ENCODE assay signal across 14 cellular contexts in the genomic region with DNA sequence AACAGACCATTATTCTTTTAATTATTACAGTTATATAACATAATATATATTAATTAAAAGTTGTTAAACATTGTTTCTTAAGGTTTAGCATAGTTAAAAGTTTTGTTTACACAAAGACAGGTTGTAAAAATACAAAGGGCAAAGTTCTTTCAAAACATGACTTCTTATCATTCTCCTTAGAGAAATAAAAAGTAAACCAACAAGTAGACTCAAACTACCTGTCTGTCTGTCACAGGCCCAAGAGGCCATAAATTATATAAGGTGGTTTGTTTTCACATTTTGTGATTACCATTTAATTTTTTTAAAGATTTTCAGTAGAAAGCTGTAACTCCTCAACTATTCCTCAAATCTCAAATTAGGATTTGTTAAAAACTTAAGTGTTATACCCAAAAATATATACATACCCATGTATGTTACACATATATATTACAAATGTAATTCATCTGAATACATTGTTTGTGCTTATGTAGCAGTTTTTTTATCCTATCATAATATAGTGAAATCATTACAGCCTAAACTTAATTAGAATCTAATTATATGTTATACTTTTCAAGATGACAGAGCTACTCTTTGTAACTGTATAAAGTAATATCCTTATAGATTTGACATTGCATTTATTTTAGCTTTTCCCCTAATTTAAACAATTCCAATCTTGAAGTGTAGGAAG.
DNase-seq lines count a peak whose midpoint lies in the region; ATAC-seq, FAIRE-seq and TF ChIP-seq lines count a peak whose summit lies in the region.
"Had no signal": no experiment of that assay in that cellular context is flagged by ENCODE, and none has a peak within 500 bp of the region (broad histone marks: within the 10 kb centered on the region; RNA-seq: fewer than 3 reads in every experiment).

No MANE protein-coding gene starts in this region.

- H4K20me1 ChIP-seq in DOHH2 (ENCODE audit: control insufficient read depth, insufficient read depth, low read depth, low read length): no peaks in the 10 kb centered on the region

- TF ChIP-seq POLR2A in body of pancreas (IDR thresholded peaks at IDR 0.05): no peak

- H3K4me1 ChIP-seq in DOHH2 (ENCODE audit: control insufficient read depth, low read length) (peaks cover 100% of the 10 kb centered on the region), body of pancreas (peaks cover 36% of the 10 kb centered on the region), pancreas (peaks cover 19 to 34% (median 27%) of the 10 kb centered on the region in 3 donors)

- DNase-seq in LoVo (ENCODE audit: low spot score) (peak; percentile 51), body of pancreas (no peak), pancreas (no peak), GM19240 (ENCODE audit: insufficient read length, low spot score) (no peak)
- no peak for DNase-seq in activated naive CD4-positive, alpha-beta T cell (lab: John Stamatoyannopoulos, UW)
- DNase-seq: DMS 273 treated with DMSO at 0.1 percent for 48 hours, DND-41, H9, NCI-H1436 treated with DMSO at 0.1 percent for 48 hours, Right ventricle myocardium superior had no signal

- H3K27ac ChIP-seq in DOHH2 (ENCODE audit: low read depth, low read length) (peak overlapping the region; percentile 98), body of pancreas (peak overlapping the region in 2 of 4 donors; percentile 31 to 62), pancreas (peak overlapping the region in 2 of 4 donors; percentile 51 to 67)
- H3K27ac ChIP-seq: KMS-11 had no signal

- H3F3A ChIP-seq in DOHH2 (ENCODE audit: control insufficient read depth, insufficient read depth): peaks cover 66% of the 10 kb centered on the region

- no peaks in the 10 kb centered on the region for H3K27me3 ChIP-seq in DOHH2 (ENCODE audit: control insufficient read depth, low read length)
- H3K27me3 ChIP-seq in body of pancreas: no peaks in the 10 kb centered on the region
- no peaks in the 10 kb centered on the region for H3K27me3 ChIP-seq in pancreas

- peak; percentile 91 for FAIRE-seq in pancreas (lab: Jason Lieb, UNC)

- H3K4me3 ChIP-seq in DOHH2 (ENCODE audit: low read length) (peak overlapping the region; percentile 50), body of pancreas (no peak overlapping the region), pancreas (no peak overlapping the region)
- H3K4me3 ChIP-seq: SK-N-MC had no signal

- peaks cover 49% of the 10 kb centered on the region for H3K79me2 ChIP-seq in DOHH2 (ENCODE audit: control insufficient read depth, low read length)

- peak; percentile 75 for ATAC-seq in body of pancreas
- peak; percentile 75 to 89 (median 86) for ATAC-seq in pancreas
- ATAC-seq in HG03159 (IDR thresholded peaks at IDR 0.05; ENCODE audit: unreplicated experiment): no peak

- H3K9me2 ChIP-seq in DOHH2 (replicated peaks; ENCODE audit: control insufficient read depth, low read length): no peaks in the 10 kb centered on the region

- H3K9me3 ChIP-seq in DOHH2 (ENCODE audit: control insufficient read depth, insufficient read depth, low read length): no peaks in the 10 kb centered on the region
- H3K9me3 ChIP-seq in body of pancreas: no peaks in the 10 kb centered on the region
- no peaks in the 10 kb centered on the region for H3K9me3 ChIP-seq in pancreas

- TF ChIP-seq CTCF in DOHH2 (IDR thresholded peaks at IDR 0.05; ENCODE audit: low read depth, low read length, poor library complexity, severe bottlenecking) (no peak), body of pancreas (IDR thresholded peaks at IDR 0.05) (no peak), pancreas (IDR thresholded peaks at IDR 0.05) (no peak)

- peak overlapping the region; percentile 78 for H3K4me2 ChIP-seq in DOHH2 (ENCODE audit: low read length)
- H3K4me2 ChIP-seq: KMS-11 had no signal

- peaks cover 37% of the 10 kb centered on the region for H3K36me3 ChIP-seq in DOHH2 (ENCODE audit: control insufficient read depth, low read length)
- H3K36me3 ChIP-seq in body of pancreas (replicated peaks in 1 of 2; ENCODE audit: insufficient read depth in 1 of 2, low read depth in 2 of 2): no peaks in the 10 kb centered on the region
- H3K36me3 ChIP-seq in pancreas: no peaks in the 10 kb centered on the region

- intact Hi-C loops in body of pancreas (cut with DNase I): no loop called here
- intact Hi-C loops in pancreas (cut with DNase I): no loop called here
